ENCODE assay signal across 31 cellular contexts in the genomic region with DNA sequence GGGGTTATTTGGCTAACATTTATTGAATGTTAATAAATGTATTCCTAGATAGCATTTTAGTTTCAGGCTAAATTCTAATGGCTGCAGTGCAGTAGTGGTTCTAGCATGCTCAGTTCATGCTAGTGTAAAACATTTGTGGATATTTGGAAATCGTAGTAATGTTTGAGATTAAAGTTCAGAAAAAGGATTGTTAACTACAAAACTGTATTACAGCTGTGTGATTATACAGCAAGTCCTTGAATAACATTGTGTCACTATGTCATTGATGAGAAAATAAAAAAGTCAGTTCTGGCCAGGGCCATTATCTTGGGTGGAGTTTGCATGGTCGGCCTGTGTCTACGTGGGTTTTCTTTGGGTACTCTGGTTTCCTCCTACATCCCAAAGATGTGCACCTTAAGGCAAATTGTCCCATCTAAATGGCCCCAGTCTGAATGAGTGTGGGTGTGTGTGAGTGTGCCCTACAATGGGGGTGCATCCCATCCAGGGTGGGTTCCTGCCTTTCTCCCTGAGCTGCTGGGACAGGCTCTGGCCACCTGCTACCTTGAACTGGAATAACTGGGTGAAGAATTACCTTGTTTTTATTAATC.
"Had no signal": no experiment of that assay in that cellular context is flagged by ENCODE, and none has a peak within 500 bp of the region (broad histone marks: within the 10 kb centered on the region; RNA-seq: fewer than 3 reads in every experiment).

No MANE protein-coding gene starts in this region.

- H3K36me3 ChIP-seq: esophagus squamous epithelium, heart right ventricle, neutrophil, pancreas, tibial artery had no signal

- H3K4me2 ChIP-seq: smooth muscle cell had no signal

- H3K27ac Mint-ChIP-seq: memory B cell; naive B cell; natural killer cell treated with Interleukin-12 subunit alpha and Interleukin-12 subunit beta and Interleukin-15 and Interleukin-18, amount 100 ng/mL, for 72 hours; progenitor cell of endocrine pancreas; stimulated activated effector memory CD8-positive, alpha-beta T cell treated with anti-CD3 and anti-CD28 coated beads, Interleukin-12 subunit alpha, Interleukin-12 subunit beta, amount 100 ng/mL, for 72 hours; type B pancreatic cell had no signal

- H3K9me3 ChIP-seq: esophagus squamous epithelium, neutrophil, pancreas, testis, tibial artery had no signal

- H3K27me3 Mint-ChIP-seq: memory B cell; naive B cell; natural killer cell treated with Interleukin-12 subunit alpha and Interleukin-12 subunit beta and Interleukin-15 and Interleukin-18, amount 100 ng/mL, for 72 hours; progenitor cell of endocrine pancreas; type B pancreatic cell had no signal

- H3K36me3 Mint-ChIP-seq: natural killer cell treated with Interleukin-12 subunit alpha and Interleukin-12 subunit beta and Interleukin-15 and Interleukin-18, amount 100 ng/mL, for 72 hours had no signal

- ATAC-seq: heart right ventricle; left cardiac atrium; left ventricle myocardium superior; sciatic nerve; stimulated activated effector memory CD8-positive, alpha-beta T cell treated with anti-CD3 and anti-CD28 coated beads, Interleukin-12 subunit alpha, Interleukin-12 subunit beta, amount 100 ng/mL, for 72 hours; stimulated activated naive CD8-positive, alpha-beta T cell treated with anti-CD3 and anti-CD28 coated beads, Interleukin-15, Interleukin-2, amounts not matched to agents 100 U/mL and 50 U/mL, for 24 hours had no signal

- H3K4me3 ChIP-seq: coronary artery, esophagus squamous epithelium, heart right ventricle, lung, pancreas, smooth muscle cell, testis, tibial artery had no signal

- FAIRE-seq: islet of Langerhans, pancreas had no signal

- H3K4me1 ChIP-seq: testis had no signal

- H3K4me3 Mint-ChIP-seq: memory B cell; natural killer cell treated with Interleukin-12 subunit alpha and Interleukin-12 subunit beta and Interleukin-15 and Interleukin-18, amount 100 ng/mL, for 72 hours; neural crest cell; stimulated activated effector memory CD8-positive, alpha-beta T cell treated with anti-CD3 and anti-CD28 coated beads, Interleukin-12 subunit alpha, Interleukin-12 subunit beta, amount 100 ng/mL, for 72 hours; type B pancreatic cell had no signal

- H3K27ac ChIP-seq: coronary artery, esophagus squamous epithelium, heart right ventricle, neutrophil, pancreas, testis, tibial artery had no signal

- DNase-seq: dermis blood vessel endothelial cell; effector memory CD4-positive, alpha-beta T cell; erythroblast; esophagus squamous epithelium; foreskin melanocyte; glutamatergic neuron; heart right ventricle; hippocampal formation; left cardiac atrium; left ventricle myocardium superior; naive B cell; pancreas; stimulated activated CD4-positive, alpha-beta T cell treated with anti-CD3 and anti-CD28 coated beads, Interleukin-12 subunit alpha, Interleukin-12 subunit beta, amount 100 ng/mL, for 4 hours; stimulated activated CD4-positive, alpha-beta T cell treated with anti-CD3 and anti-CD28 coated beads, Interleukin-2, amount 100 ng/mL, for 24 hours; stimulated activated CD4-positive, alpha-beta T cell treated with anti-CD3 and anti-CD28 coated beads, Interleukin-4, amount 100 ng/mL, for 24 hours; stimulated activated naive CD8-positive, alpha-beta T cell treated with anti-CD3 and anti-CD28 coated beads, Interleukin-15, Interleukin-2, amounts not matched to agents 100 U/mL and 50 U/mL, for 24 hours; substantia nigra; testis; tibial artery had no signal
